10 cellular contexts compared by ENCODE assay signal in genomic region chr19:13156968-13157882, GRCh38. TPM values are rescaled to one million over a fixed set of nuclear protein-coding genes. Genes with fewer than 3 reads are reported as not detected.
A peak's percentile ranks its signal among the peaks of the same experiment; 100 is the strongest.
DNase-seq lines count a peak whose midpoint lies in the region; ATAC-seq, FAIRE-seq and TF ChIP-seq lines count a peak whose summit lies in the region.
"Had no signal": no experiment of that assay in that cellular context is flagged by ENCODE, and none has a peak within 500 bp of the region (broad histone marks: within the 10 kb centered on the region; RNA-seq: fewer than 3 reads in every experiment).

No MANE protein-coding gene starts in this region.

- H3K9me1 ChIP-seq in endothelial cell of umbilical vein (replicated peaks; ENCODE audit: control insufficient read depth, extremely low read depth, insufficient read depth, low read length), result no peaks in the 10 kb centered on the region

- peak overlapping the region; percentile 99 for H3K27ac Mint-ChIP-seq in activated T-cell treated with anti-CD3 and anti-CD28 coated beads, Interleukin-2, amount 50 U/mL, for 24 hours
- H3K27ac Mint-ChIP-seq in stimulated activated effector memory CD8-positive, alpha-beta T cell treated with anti-CD3 and anti-CD28 coated beads, Interleukin-12 subunit alpha, Interleukin-12 subunit beta, amount 100 ng/mL, for 72 hours, result peak overlapping the region; percentile 100

- peaks cover 29% of the 10 kb centered on the region for H3K79me2 ChIP-seq in endothelial cell of umbilical vein (ENCODE audit: control insufficient read depth, insufficient read depth, low read length)

- POLR2A ChIA-PET in endothelial cell of umbilical vein (lab: Charles Lee), result interaction anchor here (0.6 kb wide), 1 partner anchor 39 kb away, joined by 4 read pairs; the partner anchor contains the start of gene NACC1

- dilution Hi-C loops in endothelial cell of umbilical vein (cut with MboI; ENCODE audit: extremely low pct_ligation_motif_present, low sequenced_read_pairs), result no loop called here

- TF ChIP-seq POLR2A in endothelial cell of umbilical vein (IDR thresholded peaks at IDR 0.05; ENCODE audit: low read depth, low read length), result no peak

- H3K9me3 ChIP-seq in endothelial cell of umbilical vein (replicated peaks; ENCODE audit: control insufficient read depth, insufficient read depth, low read length), result no peaks in the 10 kb centered on the region

- no peak overlapping the region for H3K9ac ChIP-seq in endothelial cell of umbilical vein (replicated peaks; ENCODE audit: extremely low read depth, insufficient read depth, low read length)

- peaks cover 31% of the 10 kb centered on the region for H3K36me3 Mint-ChIP-seq in activated T-cell treated with anti-CD3 and anti-CD28 coated beads, Interleukin-2, amount 50 U/mL, for 24 hours (ENCODE audit: low read depth)
- H3K36me3 Mint-ChIP-seq in stimulated activated effector memory CD8-positive, alpha-beta T cell treated with anti-CD3 and anti-CD28 coated beads, Interleukin-12 subunit alpha, Interleukin-12 subunit beta, amount 100 ng/mL, for 72 hours, result peaks cover 47% of the 10 kb centered on the region

- no TSS peak for BruUV-seq in endothelial cell of umbilical vein (replicated peaks; lab: Mats Ljungman, UMichigan)

- CTCF ChIA-PET in endothelial cell of umbilical vein (lab: Charles Lee), result interaction anchor here (1.7 kb wide), 1 partner anchor 106 kb away, joined by 4 read pairs; no protein-coding TSS in a partner anchor

- no peak overlapping the region for H3K27ac ChIP-seq in endothelial cell of umbilical vein (ENCODE audit: insufficient read depth, low read depth, low read length)

- H3K27me3 Mint-ChIP-seq in activated T-cell treated with anti-CD3 and anti-CD28 coated beads, Interleukin-2, amount 50 U/mL, for 24 hours, result no peaks in the 10 kb centered on the region

- peak overlapping the region; percentile 99 for H3K4me3 Mint-ChIP-seq in activated T-cell treated with anti-CD3 and anti-CD28 coated beads, Interleukin-2, amount 50 U/mL, for 24 hours
- peak overlapping the region; percentile 98 for H3K4me3 Mint-ChIP-seq in stimulated activated effector memory CD8-positive, alpha-beta T cell treated with anti-CD3 and anti-CD28 coated beads, Interleukin-12 subunit alpha, Interleukin-12 subunit beta, amount 100 ng/mL, for 72 hours

- no peaks in the 10 kb centered on the region for H3K27me3 ChIP-seq in endothelial cell of umbilical vein (ENCODE audit: control insufficient read depth in 2 of 2, insufficient read depth in 2 of 2, low read length in 2 of 2)
- H3K27me3 ChIP-seq: hepatocyte had no signal

- H3K36me3 ChIP-seq in endothelial cell of umbilical vein (ENCODE audit: control insufficient read depth in 2 of 2, extremely low read depth in 1 of 2, insufficient read depth in 2 of 2, low read length in 2 of 2), result no peaks in the 10 kb centered on the region

- DNase-seq in activated T-cell treated with anti-CD3 and anti-CD28 coated beads, Interleukin-2, amount 50 U/mL, for 24 hours, result no peak
- DNase-seq in activated T-cell treated with anti-CD3 and anti-CD28 coated beads, Interleukin-2, amount 50 U/mL, for 48 hours, result no peak
- peak; percentile 45 for DNase-seq in RPMI7951 (ENCODE audit: low read depth)
- DNase-seq in endothelial cell of umbilical vein (ENCODE audit: low read depth, low spot score), result peak; percentile 24
- DNase-seq in stimulated activated effector memory CD8-positive, alpha-beta T cell treated with anti-CD3 and anti-CD28 coated beads, Interleukin-12 subunit alpha, Interleukin-12 subunit beta, amount 100 ng/mL, for 72 hours (ENCODE audit: low spot score in 2 of 2), result no peak
- DNase-seq in DMS153 treated with DMSO at 0.1 percent for 48 hours (lab: John Stamatoyannopoulos, UW; ENCODE audit: unreplicated experiment), result no peak
- DNase-seq: AML-193 had no signal

- H3K4me1 Mint-ChIP-seq in activated T-cell treated with anti-CD3 and anti-CD28 coated beads, Interleukin-2, amount 50 U/mL, for 24 hours (ENCODE audit: low read depth), result peaks cover 45% of the 10 kb centered on the region
- H3K4me1 Mint-ChIP-seq in stimulated activated effector memory CD8-positive, alpha-beta T cell treated with anti-CD3 and anti-CD28 coated beads, Interleukin-12 subunit alpha, Interleukin-12 subunit beta, amount 100 ng/mL, for 72 hours, result peaks cover 42% of the 10 kb centered on the region

- H2AFZ ChIP-seq in endothelial cell of umbilical vein (ENCODE audit: low read depth, low read length), result no peak overlapping the region
- H2AFZ ChIP-seq: hepatocyte had no signal

- TF ChIP-seq CTCF in endothelial cell of umbilical vein (IDR thresholded peaks at IDR 0.05; ENCODE audit: extremely low read depth in 1 of 2, insufficient read depth in 1 of 2, low read depth in 1 of 2, low read length in 2 of 2), result no peak

- no peak overlapping the region for H3K4me3 ChIP-seq in endothelial cell of umbilical vein (replicated peaks in 1 of 3; ENCODE audit: insufficient read depth in 1 of 3, low read depth in 1 of 3, low read length in 3 of 3)
- H3K4me3 ChIP-seq: hepatocyte had no signal

- intact Hi-C loops in endothelial cell of umbilical vein (cut with micrococcal nuclease), result no loop called here

- H3K4me1 ChIP-seq in endothelial cell of umbilical vein (ENCODE audit: control insufficient read depth, extremely low read depth, insufficient read depth, low read length), result peaks cover 24% of the 10 kb centered on the region

- no peak for ATAC-seq in stimulated activated effector memory CD8-positive, alpha-beta T cell treated with anti-CD3 and anti-CD28 coated beads, Interleukin-12 subunit alpha, Interleukin-12 subunit beta, amount 100 ng/mL, for 72 hours
- no peak for ATAC-seq in HG03139 (IDR thresholded peaks at IDR 0.05; ENCODE audit: unreplicated experiment)
- ATAC-seq in GM21447 (IDR thresholded peaks at IDR 0.05; ENCODE audit: unreplicated experiment), result no peak

- H3K9me3 Mint-ChIP-seq in activated T-cell treated with anti-CD3 and anti-CD28 coated beads, Interleukin-2, amount 50 U/mL, for 24 hours, result no peaks in the 10 kb centered on the region
- no peaks in the 10 kb centered on the region for H3K9me3 Mint-ChIP-seq in stimulated activated effector memory CD8-positive, alpha-beta T cell treated with anti-CD3 and anti-CD28 coated beads, Interleukin-12 subunit alpha, Interleukin-12 subunit beta, amount 100 ng/mL, for 72 hours

- FAIRE-seq in endothelial cell of umbilical vein (lab: Jason Lieb, UNC), result peak; percentile 76

- no peak overlapping the region for H3K4me2 ChIP-seq in endothelial cell of umbilical vein (ENCODE audit: insufficient read depth, low read length)

- no peaks in the 10 kb centered on the region for H4K20me1 ChIP-seq in endothelial cell of umbilical vein (replicated peaks; ENCODE audit: control insufficient read depth, extremely low read depth, insufficient read depth, low read length)

RNA-seq across cellular contexts. Expression of gene IER2, which starts 7.0 kb away (rescaled TPM):
- 15.3 and 18.5 TPM in 2 replicates for total RNA-seq in RPMI7951 (2014; rRNA removed; shearing (Covaris generic))
- total RNA-seq in endothelial cell of umbilical vein, result 81.6 and 97.0 TPM in 2 replicates
- 55.2 and 60.6 TPM in 2 replicates for polyA plus RNA-seq in endothelial cell of umbilical vein
- 36.0 and 59.9 TPM in 2 replicates for polyA plus RNA-seq in endothelial cell of umbilical vein (2011; cell fraction: cytosol; rRNA removed)
- polyA plus RNA-seq in endothelial cell of umbilical vein (2011; cell fraction: nucleus; rRNA removed), result 82.2 and 90.1 TPM in 2 replicates
- 45.4 and 53.7 TPM in 2 replicates for polyA plus RNA-seq in endothelial cell of umbilical vein (2012)
- 12.2 and 13.6 TPM in 2 replicates for polyA minus RNA-seq in endothelial cell of umbilical vein
- 37.5 TPM for polyA minus RNA-seq in endothelial cell of umbilical vein (2011; cell fraction: cytosol; rRNA and poly(A)+ RNA removed)
- polyA minus RNA-seq in endothelial cell of umbilical vein (2011; cell fraction: nucleus; rRNA and poly(A)+ RNA removed), result 15.8 and 48.0 TPM in 2 replicates

RNA-seq across cellular contexts. Expression of gene STX10, which starts 7.0 kb away (rescaled TPM):
- total RNA-seq in RPMI7951 (2014; rRNA removed; shearing (Covaris generic)), result 136 and 162 TPM in 2 replicates
- 63.1 and 67.9 TPM in 2 replicates for total RNA-seq in endothelial cell of umbilical vein
- 89.6 and 91.6 TPM in 2 replicates for polyA plus RNA-seq in endothelial cell of umbilical vein
- 73.4 and 87.2 TPM in 2 replicates for polyA plus RNA-seq in endothelial cell of umbilical vein (2011; cell fraction: cytosol; rRNA removed)
- 114 and 131 TPM in 2 replicates for polyA plus RNA-seq in endothelial cell of umbilical vein (2011; cell fraction: nucleus; rRNA removed)
- polyA plus RNA-seq in endothelial cell of umbilical vein (2012), result 49.2 and 49.9 TPM in 2 replicates
- 48.5 and 105 TPM in 2 replicates for polyA minus RNA-seq in endothelial cell of umbilical vein
- 46.1 TPM for polyA minus RNA-seq in endothelial cell of umbilical vein (2011; cell fraction: cytosol; rRNA and poly(A)+ RNA removed)
- 14.1 and 22.6 TPM in 2 replicates for polyA minus RNA-seq in endothelial cell of umbilical vein (2011; cell fraction: nucleus; rRNA and poly(A)+ RNA removed)

RNA-seq across cellular contexts. Expression of gene NACC1, which starts 39.2 kb away (rescaled TPM):
- 27.9 and 28.0 TPM in 2 replicates for total RNA-seq in RPMI7951 (2014; rRNA removed; shearing (Covaris generic))
- 95.4 and 97.6 TPM in 2 replicates for total RNA-seq in endothelial cell of umbilical vein
- 120 and 198 TPM in 2 replicates for polyA plus RNA-seq in endothelial cell of umbilical vein
- polyA plus RNA-seq in endothelial cell of umbilical vein (2011; cell fraction: cytosol; rRNA removed), result 80.0 and 100 TPM in 2 replicates
- 54.7 and 78.0 TPM in 2 replicates for polyA plus RNA-seq in endothelial cell of umbilical vein (2011; cell fraction: nucleus; rRNA removed)
- 38.9 and 59.8 TPM in 2 replicates for polyA plus RNA-seq in endothelial cell of umbilical vein (2012)
- 80.5 and 91.7 TPM in 2 replicates for polyA minus RNA-seq in endothelial cell of umbilical vein
- polyA minus RNA-seq in endothelial cell of umbilical vein (2011; cell fraction: cytosol; rRNA and poly(A)+ RNA removed), result 98.0 TPM
- 19.5 and 40.5 TPM in 2 replicates for polyA minus RNA-seq in endothelial cell of umbilical vein (2011; cell fraction: nucleus; rRNA and poly(A)+ RNA removed)

RNA-seq across cellular contexts. Expression of gene TRMT1, which starts 40.7 kb away (rescaled TPM):
- total RNA-seq in RPMI7951 (2014; rRNA removed; shearing (Covaris generic)), result 39.7 and 46.4 TPM in 2 replicates
- 42.2 and 53.0 TPM in 2 replicates for total RNA-seq in endothelial cell of umbilical vein
- polyA plus RNA-seq in endothelial cell of umbilical vein, result 46.3 and 60.5 TPM in 2 replicates
- 25.5 and 32.2 TPM in 2 replicates for polyA plus RNA-seq in endothelial cell of umbilical vein (2011; cell fraction: cytosol; rRNA removed)
- 235 and 243 TPM in 2 replicates for polyA plus RNA-seq in endothelial cell of umbilical vein (2011; cell fraction: nucleus; rRNA removed)
- polyA plus RNA-seq in endothelial cell of umbilical vein (2012), result 39.6 and 42.8 TPM in 2 replicates
- polyA minus RNA-seq in endothelial cell of umbilical vein, result 26.5 and 37.9 TPM in 2 replicates
- polyA minus RNA-seq in endothelial cell of umbilical vein (2011; cell fraction: cytosol; rRNA and poly(A)+ RNA removed), result 37.0 TPM
- 27.6 and 47.5 TPM in 2 replicates for polyA minus RNA-seq in endothelial cell of umbilical vein (2011; cell fraction: nucleus; rRNA and poly(A)+ RNA removed)

RNA-seq across cellular contexts. Expression of gene LYL1, which starts 54.6 kb away (rescaled TPM):
- total RNA-seq in RPMI7951 (2014; rRNA removed; shearing (Covaris generic)), result 4.1 and 6.0 TPM in 2 replicates
- total RNA-seq in endothelial cell of umbilical vein, result 74.4 and 91.5 TPM in 2 replicates
- polyA plus RNA-seq in endothelial cell of umbilical vein, result 87.3 and 141 TPM in 2 replicates
- 40.8 and 60.9 TPM in 2 replicates for polyA plus RNA-seq in endothelial cell of umbilical vein (2011; cell fraction: cytosol; rRNA removed)
- 42.5 and 44.4 TPM in 2 replicates for polyA plus RNA-seq in endothelial cell of umbilical vein (2011; cell fraction: nucleus; rRNA removed)
- 47.3 and 75.1 TPM in 2 replicates for polyA plus RNA-seq in endothelial cell of umbilical vein (2012)
- polyA minus RNA-seq in endothelial cell of umbilical vein, result 16.2 and 18.2 TPM in 2 replicates
- not detected for polyA minus RNA-seq in endothelial cell of umbilical vein (2011; cell fraction: cytosol; rRNA and poly(A)+ RNA removed)
- 9.0 and 18.8 TPM in 2 replicates for polyA minus RNA-seq in endothelial cell of umbilical vein (2011; cell fraction: nucleus; rRNA and poly(A)+ RNA removed)

Comparison
In these comparisons a context has a peak if more than half of its experiments do, and no peak if none do; other contexts are left out.
1. DNase-seq: peak in RPMI7951 (single experiment) and endothelial cell of umbilical vein (single experiment); none in activated T-cell treated with anti-CD3 and anti-CD28 coated beads, Interleukin-2, amount 50 U/mL, for 24 hours (single experiment), activated T-cell treated with anti-CD3 and anti-CD28 coated beads, Interleukin-2, amount 50 U/mL, for 48 hours (0 of 2), stimulated activated effector memory CD8-positive, alpha-beta T cell treated with anti-CD3 and anti-CD28 coated beads, Interleukin-12 subunit alpha, Interleukin-12 subunit beta, amount 100 ng/mL, for 72 hours (0 of 2) and DMS153 treated with DMSO at 0.1 percent for 48 hours (single experiment).